ENCODE assay signal across 8 cellular contexts in the genomic region with DNA sequence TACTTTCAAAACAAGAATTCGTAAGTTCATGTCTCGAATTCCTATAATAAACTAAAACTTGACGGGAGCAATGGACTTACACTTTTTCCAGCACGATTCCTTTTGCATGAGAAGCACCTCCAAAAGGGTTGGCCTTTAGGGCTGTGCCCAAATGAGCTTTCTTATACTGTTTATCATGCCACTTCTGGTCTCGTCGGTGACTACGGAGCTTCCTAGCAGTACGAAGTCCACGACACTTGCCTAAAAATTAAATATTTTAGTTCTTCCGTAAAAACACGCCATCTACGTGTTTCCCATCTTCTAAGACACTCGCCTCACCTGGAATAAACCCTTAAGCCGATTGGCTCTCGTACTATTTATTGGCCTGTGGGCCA. TPM values are rescaled to one million over a fixed set of nuclear protein-coding genes. Genes with fewer than 3 reads are reported as not detected.
DNase-seq lines count a peak whose midpoint lies in the region; ATAC-seq lines count a peak whose summit lies in the region.

No MANE protein-coding gene starts in this region.

- no peaks in the 10 kb centered on the region for H3K9me3 Mint-ChIP-seq in activated T-cell treated with anti-CD3 and anti-CD28 coated beads, Interleukin-2, amount 50 U/mL, for 72 hours
- H3K9me3 Mint-ChIP-seq in activated T-helper 1 cell treated with anti-CD3 and anti-CD28 coated beads, Interleukin-12 subunit alpha, Interleukin-12 subunit beta, Interleukin-2, Interleukin-4 antibody, amounts not matched to agents 30 ng/mL and 10 ng/mL and 1 ng/mL, durations not matched to agents 14 hours and 24 hours and 36 hours = no peaks in the 10 kb centered on the region
- H3K9me3 Mint-ChIP-seq in stimulated activated naive CD8-positive, alpha-beta T cell treated with anti-CD3 and anti-CD28 coated beads, Interleukin-15, amount 100 ng/mL, for 72 hours = no peaks in the 10 kb centered on the region

- peak overlapping the region; percentile 99 for H3K27ac Mint-ChIP-seq in activated T-cell treated with anti-CD3 and anti-CD28 coated beads, Interleukin-2, amount 50 U/mL, for 72 hours
- peak overlapping the region; percentile 96 for H3K27ac Mint-ChIP-seq in activated T-helper 1 cell treated with anti-CD3 and anti-CD28 coated beads, Interleukin-12 subunit alpha, Interleukin-12 subunit beta, Interleukin-2, Interleukin-4 antibody, amounts not matched to agents 30 ng/mL and 10 ng/mL and 1 ng/mL, durations not matched to agents 14 hours and 24 hours and 36 hours
- H3K27ac Mint-ChIP-seq in stimulated activated naive CD8-positive, alpha-beta T cell treated with anti-CD3 and anti-CD28 coated beads, Interleukin-15, amount 100 ng/mL, for 72 hours = peak overlapping the region; percentile 99 to 100

- peak overlapping the region; percentile 99 for H3K4me3 ChIP-seq in iPS-18a (ENCODE audit: low read length)

- H3K4me1 Mint-ChIP-seq in activated T-cell treated with anti-CD3 and anti-CD28 coated beads, Interleukin-2, amount 50 U/mL, for 72 hours (ENCODE audit: low read depth) = peaks cover 63% of the 10 kb centered on the region
- peaks cover 34% of the 10 kb centered on the region for H3K4me1 Mint-ChIP-seq in activated T-helper 1 cell treated with anti-CD3 and anti-CD28 coated beads, Interleukin-12 subunit alpha, Interleukin-12 subunit beta, Interleukin-2, Interleukin-4 antibody, amounts not matched to agents 30 ng/mL and 10 ng/mL and 1 ng/mL, durations not matched to agents 14 hours and 24 hours and 36 hours (ENCODE audit: low read depth)
- peaks cover 49% of the 10 kb centered on the region for H3K4me1 Mint-ChIP-seq in stimulated activated naive CD8-positive, alpha-beta T cell treated with anti-CD3 and anti-CD28 coated beads, Interleukin-15, amount 100 ng/mL, for 72 hours

- H3K9me3 ChIP-seq in iPS-18a (ENCODE audit: control insufficient read depth, low read depth, low read length) = no peaks in the 10 kb centered on the region

- H3K9ac ChIP-seq in iPS-18a (ENCODE audit: low read length) = peak overlapping the region; percentile 100

- intact Hi-C loops in activated T-helper 1 cell treated with anti-CD3 and anti-CD28 coated beads, Interleukin-12 subunit alpha, Interleukin-12 subunit beta, Interleukin-2, Interleukin-4 antibody, amounts not matched to agents 30 ng/mL and 10 ng/mL and 1 ng/mL, durations not matched to agents 14 hours and 24 hours and 36 hours (cut with micrococcal nuclease) = loop anchor here (5.0 kb wide), 2 partner anchors 855 to 1195 kb away; partner anchors contain the start of gene VCAN

- no peak for ATAC-seq in activated T-cell treated with anti-CD3 and anti-CD28 coated beads, Interleukin-2, amount 50 U/mL, for 72 hours (replicated peaks in 1 of 2)
- peak; percentile 1 for ATAC-seq in stimulated activated naive CD8-positive, alpha-beta T cell treated with anti-CD3 and anti-CD28 coated beads, Interleukin-15, amount 100 ng/mL, for 72 hours
- no peak for ATAC-seq in GM21423 (IDR thresholded peaks at IDR 0.05; ENCODE audit: unreplicated experiment)

- H3K36me3 Mint-ChIP-seq in activated T-cell treated with anti-CD3 and anti-CD28 coated beads, Interleukin-2, amount 50 U/mL, for 72 hours (ENCODE audit: insufficient read depth in 2 of 2) = peaks cover 16 to 34% of the 10 kb centered on the region in 2 donors
- H3K36me3 Mint-ChIP-seq in activated T-helper 1 cell treated with anti-CD3 and anti-CD28 coated beads, Interleukin-12 subunit alpha, Interleukin-12 subunit beta, Interleukin-2, Interleukin-4 antibody, amounts not matched to agents 30 ng/mL and 10 ng/mL and 1 ng/mL, durations not matched to agents 14 hours and 24 hours and 36 hours (ENCODE audit: low read depth) = peaks cover 44% of the 10 kb centered on the region

- no peaks in the 10 kb centered on the region for H3K27me3 Mint-ChIP-seq in activated T-cell treated with anti-CD3 and anti-CD28 coated beads, Interleukin-2, amount 50 U/mL, for 72 hours (ENCODE audit: low read depth)
- no peaks in the 10 kb centered on the region for H3K27me3 Mint-ChIP-seq in activated T-helper 1 cell treated with anti-CD3 and anti-CD28 coated beads, Interleukin-12 subunit alpha, Interleukin-12 subunit beta, Interleukin-2, Interleukin-4 antibody, amounts not matched to agents 30 ng/mL and 10 ng/mL and 1 ng/mL, durations not matched to agents 14 hours and 24 hours and 36 hours (ENCODE audit: insufficient read depth)
- no peaks in the 10 kb centered on the region for H3K27me3 Mint-ChIP-seq in stimulated activated naive CD8-positive, alpha-beta T cell treated with anti-CD3 and anti-CD28 coated beads, Interleukin-15, amount 100 ng/mL, for 72 hours

- H3K27me3 ChIP-seq in iPS-18a (ENCODE audit: control insufficient read depth, insufficient read depth, low read length) = no peaks in the 10 kb centered on the region

- peaks cover 33% of the 10 kb centered on the region for H3K36me3 ChIP-seq in iPS-18a (ENCODE audit: control insufficient read depth, low read depth, low read length)

- no peak for DNase-seq in activated T-cell treated with anti-CD3 and anti-CD28 coated beads, Interleukin-2, amount 50 U/mL, for 72 hours
- DNase-seq in activated T-cell treated with anti-CD3 and anti-CD28 coated beads, Interleukin-2, amount 50 U/mL, for 48 hours = no peak
- no peak for DNase-seq in activated T-helper 1 cell treated with anti-CD3 and anti-CD28 coated beads, Interleukin-12 subunit alpha, Interleukin-12 subunit beta, Interleukin-2, Interleukin-4 antibody, amounts not matched to agents 30 ng/mL and 10 ng/mL and 1 ng/mL, durations not matched to agents 14 hours and 24 hours and 36 hours (ENCODE audit: low spot score)
- no peak for DNase-seq in stimulated activated naive CD8-positive, alpha-beta T cell treated with anti-CD3 and anti-CD28 coated beads, Interleukin-15, amount 100 ng/mL, for 72 hours
- DNase-seq in cortex of kidney (lab: John Stamatoyannopoulos, UW) (no peak), mesenteric fat pad (ENCODE audit: low spot score) (no peak)

- H3K4me1 ChIP-seq in iPS-18a (ENCODE audit: control insufficient read depth, low read depth, low read length) = peaks cover 18% of the 10 kb centered on the region

- peak overlapping the region; percentile 97 for H3K27ac ChIP-seq in iPS-18a (ENCODE audit: low read length)

- H3K4me3 Mint-ChIP-seq in activated T-cell treated with anti-CD3 and anti-CD28 coated beads, Interleukin-2, amount 50 U/mL, for 72 hours = peak overlapping the region; percentile 94 to 100
- H3K4me3 Mint-ChIP-seq in activated T-helper 1 cell treated with anti-CD3 and anti-CD28 coated beads, Interleukin-12 subunit alpha, Interleukin-12 subunit beta, Interleukin-2, Interleukin-4 antibody, amounts not matched to agents 30 ng/mL and 10 ng/mL and 1 ng/mL, durations not matched to agents 14 hours and 24 hours and 36 hours = peak overlapping the region; percentile 92
- H3K4me3 Mint-ChIP-seq in stimulated activated naive CD8-positive, alpha-beta T cell treated with anti-CD3 and anti-CD28 coated beads, Interleukin-15, amount 100 ng/mL, for 72 hours = peak overlapping the region; percentile 93 to 95

RNA-seq across cellular contexts. Expression of gene RPS23, which starts 0.6 kb away (rescaled TPM):
- total RNA-seq in activated T-cell treated with anti-CD3 and anti-CD28 coated beads, Interleukin-2, amount 50 U/mL, for 72 hours = 1,000 to 10,000 TPM; 3,294 to 3,622 TPM
- 2,220 and 2,235 TPM in 2 replicates for total RNA-seq in activated T-helper 1 cell treated with anti-CD3 and anti-CD28 coated beads, Interleukin-12 subunit alpha, Interleukin-12 subunit beta, Interleukin-2, Interleukin-4 antibody, amounts not matched to agents 30 ng/mL and 10 ng/mL and 1 ng/mL, durations not matched to agents 14 hours and 24 hours and 36 hours
- 1,552 TPM for total RNA-seq in mesenteric fat pad
